ENCODE assay signal across 1 cellular context in the genomic region with DNA sequence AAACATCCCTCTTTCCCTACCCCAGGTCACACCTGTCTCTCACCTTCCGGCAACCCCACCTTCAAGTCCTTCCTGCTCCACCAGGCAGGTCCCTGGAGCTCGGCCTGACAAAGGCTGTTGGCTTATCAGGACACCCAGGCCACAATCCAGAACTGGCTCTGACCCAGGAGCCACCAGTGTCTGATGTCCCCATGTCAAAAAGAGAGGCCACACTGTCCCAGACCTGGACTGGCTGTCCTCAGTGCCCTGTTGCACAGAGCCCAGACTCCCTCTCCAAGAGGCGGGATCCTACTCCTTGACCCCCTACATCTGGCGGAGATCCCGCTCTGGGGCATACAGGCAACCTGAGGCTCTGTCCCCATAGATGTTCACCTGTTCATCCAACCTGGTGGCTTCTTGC.
TF ChIP-seq lines count a peak whose summit lies in the region.

No MANE protein-coding gene starts in this region.

TF ChIP-seq in HCT116, 20 proteins besides CTCF, POLR2A, EP300 and RAD21:
- TF ChIP-seq REST (IDR thresholded peaks at IDR 0.05; ENCODE audit: low read depth): no peak
- TF ChIP-seq POLR2AphosphoS5 (IDR thresholded peaks at IDR 0.05; ENCODE audit: low read depth, low read length): no peak
- no peak for TF ChIP-seq ZFX (IDR thresholded peaks at IDR 0.05)
- no peak for TF ChIP-seq SRF (IDR thresholded peaks at IDR 0.05; ENCODE audit: low read depth)
- TF ChIP-seq ZNF274 (IDR thresholded peaks at IDR 0.05; ENCODE audit: low read depth, low read length): no peak
- TF ChIP-seq JUND (IDR thresholded peaks at IDR 0.05): no peak
- no peak for TF ChIP-seq YY1 (IDR thresholded peaks at IDR 0.05; ENCODE audit: extremely low read depth, insufficient replicate concordance, low read depth, low read length)
- TF ChIP-seq CEBPB (IDR thresholded peaks at IDR 0.05; ENCODE audit: low read depth): no peak
- TF ChIP-seq MAX (IDR thresholded peaks at IDR 0.05): no peak
- TF ChIP-seq ZBTB33 (IDR thresholded peaks at IDR 0.05; ENCODE audit: extremely low read depth, insufficient replicate concordance, low read length): no peak
- TF ChIP-seq EGR1 (IDR thresholded peaks at IDR 0.05; ENCODE audit: low read depth): no peak
- TF ChIP-seq SP1 (IDR thresholded peaks at IDR 0.05; ENCODE audit: low read depth): no peak
- TF ChIP-seq TCF7L2 (IDR thresholded peaks at IDR 0.05; ENCODE audit: borderline replicate concordance, extremely low read depth, insufficient read depth, insufficient read length): no peak
- TF ChIP-seq EZH2 (IDR thresholded peaks at IDR 0.05): no peak
- no peak for TF ChIP-seq ATF3 (IDR thresholded peaks at IDR 0.05)
- no peak for TF ChIP-seq SIN3A (IDR thresholded peaks at IDR 0.05; ENCODE audit: low read depth)
- TF ChIP-seq EZH2phosphoT487 (IDR thresholded peaks at IDR 0.05; ENCODE audit: borderline replicate concordance): no peak
- no peak for TF ChIP-seq ELF1 (IDR thresholded peaks at IDR 0.05; ENCODE audit: borderline replicate concordance, low read depth)
- no peak for TF ChIP-seq CBX3 (IDR thresholded peaks at IDR 0.05; ENCODE audit: low read depth)
- TF ChIP-seq FOSL1 (IDR thresholded peaks at IDR 0.05; ENCODE audit: low read depth): no peak
